ENCODE assay signal across 8 cellular contexts in the genomic region with DNA sequence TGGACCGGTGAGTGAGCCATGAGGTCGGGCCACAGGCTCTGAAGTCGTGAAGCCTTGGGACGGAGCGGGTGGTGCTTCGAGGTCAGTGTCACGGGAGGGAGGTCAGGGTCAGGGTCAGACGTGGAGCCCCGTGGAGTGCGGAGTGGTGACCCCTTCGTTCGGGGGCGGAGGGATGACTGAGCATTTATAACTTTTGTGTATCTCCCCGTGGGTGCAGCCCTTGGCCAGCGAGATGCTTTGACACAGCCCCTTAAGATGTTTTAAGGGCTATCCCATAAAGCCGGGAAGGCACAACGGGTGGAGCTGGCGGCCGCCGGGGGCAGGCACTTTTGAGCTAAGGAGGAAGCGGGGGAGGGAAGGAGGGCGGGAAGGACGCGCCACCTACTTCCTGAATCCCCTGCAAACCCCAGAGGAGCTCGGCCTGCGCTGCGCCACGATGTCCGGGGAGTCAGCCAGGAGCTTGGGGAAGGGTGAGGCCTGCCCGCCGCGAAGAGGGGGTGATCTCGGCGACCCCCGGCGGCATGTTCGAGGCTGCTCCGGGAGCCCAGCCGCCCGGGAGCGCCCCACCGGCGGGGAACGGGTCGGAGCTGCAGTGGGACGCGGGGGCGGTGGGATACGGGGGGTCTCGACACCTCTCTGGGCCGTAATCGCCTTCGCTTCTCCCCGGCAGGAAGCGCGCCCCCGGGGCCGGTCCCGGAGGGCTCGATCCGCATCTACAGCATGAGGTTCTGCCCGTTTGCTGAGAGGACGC. TPM values are rescaled to one million over a fixed set of nuclear protein-coding genes. Genes with fewer than 3 reads are reported as not detected.
A peak's percentile ranks its signal among the peaks of the same experiment; 100 is the strongest.
DNase-seq lines count a peak whose midpoint lies in the region; ATAC-seq and TF ChIP-seq lines count a peak whose summit lies in the region.

A gene (plus strand): TSS at position 400 of the 751 bp plus-strand sequence. CDS start 37 bp downstream, at position 437.

- peaks cover 51% of the 10 kb centered on the region for H3K4me1 Mint-ChIP-seq in CD4-positive, alpha-beta T cell (ENCODE audit: low read depth)
- H3K4me1 Mint-ChIP-seq in activated naive CD8-positive, alpha-beta T cell (ENCODE audit: low read depth) = peaks cover 55% of the 10 kb centered on the region

- H3K27me3 Mint-ChIP-seq in CD4-positive, alpha-beta T cell = no peaks in the 10 kb centered on the region
- no peaks in the 10 kb centered on the region for H3K27me3 Mint-ChIP-seq in activated naive CD8-positive, alpha-beta T cell

- H4K20me1 ChIP-seq in SK-N-SH (ENCODE audit: insufficient read depth) = peaks cover 11% of the 10 kb centered on the region

- TF ChIP-seq EP300 in SK-N-SH (IDR thresholded peaks at IDR 0.05; ENCODE audit: borderline replicate concordance in 1 of 2, low read depth in 1 of 2, low read length in 1 of 2) = no peak

- intact Hi-C loops in CD4-positive, alpha-beta T cell (cut with DNase I, micrococcal nuclease) = no loop called here
- intact Hi-C loops in uterus (cut with DNase I; ENCODE audit: low total_unique reads) = no loop called here

- POLR2A ChIA-PET in CD4-positive, alpha-beta T cell (lab: Charles Lee) = interaction anchor here (0.7 to 7.7 kb wide), 10 partner anchors 9 to 133 kb away, joined by 3 to 102 read pairs (median 8); a partner anchor contains a TSS
- POLR2A ChIA-PET in SK-N-SH (lab: Yijun Ruan, JAX) = interaction anchor here (0.6 to 1.8 kb wide), 4 partner anchors 9 to 367 kb away, joined by 3 to 10 read pairs (median 4); a partner anchor contains a TSS

- no peak for TF ChIP-seq RAD21 in SK-N-SH (IDR thresholded peaks at IDR 0.05; ENCODE audit: low read length)

- TF ChIP-seq CTCF in CD4-positive, alpha-beta T cell (IDR thresholded peaks at IDR 0.05) = no peak
- no peak for TF ChIP-seq CTCF in SK-N-SH (IDR thresholded peaks at IDR 0.05)
- TF ChIP-seq CTCF in neutrophil (IDR thresholded peaks at IDR 0.05) = peak; percentile 16
- TF ChIP-seq CTCF in uterus (IDR thresholded peaks at IDR 0.05) = peak in 3 of 4 experiments; percentile 5 to 29 (median 13)

- H3K4me1 ChIP-seq in SK-N-SH (ENCODE audit: control insufficient read depth in 1 of 2, insufficient read depth in 2 of 2, low read depth in 1 of 2, low read length in 1 of 2) = peaks cover 8 to 20% of the 10 kb centered on the region in 2 experiments
- peaks cover 47 to 63% of the 10 kb centered on the region in 2 experiments for H3K4me1 ChIP-seq in neutrophil (ENCODE audit: control insufficient read depth in 1 of 2, insufficient read depth in 1 of 2, low read depth in 1 of 2, low read length in 1 of 2)
- peaks cover 0 to 5% of the 10 kb centered on the region in 2 donors for H3K4me1 ChIP-seq in uterus

- H3K4me3 Mint-ChIP-seq in CD4-positive, alpha-beta T cell = peak within 1 kb of the TSS; percentile 99
- peak within 1 kb of the TSS; percentile 95 for H3K4me3 Mint-ChIP-seq in activated naive CD8-positive, alpha-beta T cell

- H3K36me3 ChIP-seq in SK-N-SH (replicated peaks in 1 of 2; ENCODE audit: control insufficient read depth in 1 of 2, insufficient read depth in 2 of 2, low read length in 1 of 2) (peaks cover 22 to 30% of the 10 kb centered on the region in 2 experiments), neutrophil (peaks cover 3% of the 10 kb centered on the region), uterus (no peaks in the 10 kb centered on the region)

- TF ChIP-seq POLR2A in uterus (IDR thresholded peaks at IDR 0.05) = peak; percentile 62 to 74

- peak; percentile 50 for ATAC-seq in CD4-positive, alpha-beta T cell (ENCODE audit: poor library complexity)
- peak; percentile 74 for ATAC-seq in GM19397 (IDR thresholded peaks at IDR 0.05; ENCODE audit: unreplicated experiment)
- peak; percentile 85 for ATAC-seq in HG03571 (IDR thresholded peaks at IDR 0.05; ENCODE audit: unreplicated experiment)

- peaks cover 33% of the 10 kb centered on the region for H3F3A ChIP-seq in SK-N-SH (replicated peaks; ENCODE audit: insufficient read depth)

- no peaks in the 10 kb centered on the region for H3K27me3 ChIP-seq in CD4-positive, alpha-beta T cell (ENCODE audit: control insufficient read depth, insufficient read depth, low read length)
- no peaks in the 10 kb centered on the region for H3K27me3 ChIP-seq in SK-N-SH (ENCODE audit: insufficient read depth)
- H3K27me3 ChIP-seq in neutrophil = no peaks in the 10 kb centered on the region
- no peaks in the 10 kb centered on the region for H3K27me3 ChIP-seq in uterus

- H3K36me3 Mint-ChIP-seq in CD4-positive, alpha-beta T cell (ENCODE audit: low read depth) = peaks cover 42% of the 10 kb centered on the region
- peaks cover 8% of the 10 kb centered on the region for H3K36me3 Mint-ChIP-seq in activated naive CD8-positive, alpha-beta T cell

- peak in 9 of 10 experiments; percentile 13 to 61 (median 36) for DNase-seq in CD4-positive, alpha-beta T cell
- peak; percentile 86 for DNase-seq in SK-N-SH
- DNase-seq in glomerular endothelial cell (ENCODE audit: extremely low read depth, low read depth, low spot score) = no peak
- peak; percentile 83 to 86 for DNase-seq in uterus

- no peaks in the 10 kb centered on the region for H3K9me3 Mint-ChIP-seq in CD4-positive, alpha-beta T cell
- H3K9me3 Mint-ChIP-seq in activated naive CD8-positive, alpha-beta T cell (ENCODE audit: low read depth) = no peaks in the 10 kb centered on the region

- H3K27ac ChIP-seq in CD4-positive, alpha-beta T cell (ENCODE audit: low read depth, low read length) = peak within 1 kb of the TSS; percentile 73
- H3K27ac ChIP-seq in SK-N-SH (ENCODE audit: low read depth in 2 of 2, low read length in 1 of 2) (peak within 1 kb of the TSS; percentile 89 to 93), neutrophil (peak within 1 kb of the TSS; percentile 86), uterus (peak within 1 kb of the TSS; percentile 97 to 99)

- peak within 1 kb of the TSS; percentile 95 for H3K9ac ChIP-seq in SK-N-SH

- H3K9me3 ChIP-seq in CD4-positive, alpha-beta T cell (ENCODE audit: control insufficient read depth, low read length) = no peaks in the 10 kb centered on the region
- no peaks in the 10 kb centered on the region for H3K9me3 ChIP-seq in SK-N-SH
- H3K9me3 ChIP-seq in neutrophil = no peaks in the 10 kb centered on the region
- H3K9me3 ChIP-seq in uterus = no peaks in the 10 kb centered on the region

- H3K4me2 ChIP-seq in SK-N-SH = peak within 1 kb of the TSS; percentile 83

- H3K4me3 ChIP-seq in SK-N-SH (ENCODE audit: low read depth in 2 of 2, low read length in 1 of 2) (peak within 1 kb of the TSS; percentile 87 to 90), neutrophil (ENCODE audit: low read depth in 1 of 2, low read length in 1 of 2) (peak within 1 kb of the TSS; percentile 77 to 88), uterus (peak within 1 kb of the TSS; percentile 73 to 100)

- CTCF ChIA-PET in CD4-positive, alpha-beta T cell (lab: Charles Lee) = interaction anchor here (1.2 to 2.5 kb wide), 6 partner anchors 13 to 84 kb away, joined by 3 to 17 read pairs (median 4); a partner anchor contains a TSS
- CTCF ChIA-PET in SK-N-SH (lab: Yijun Ruan, JAX) = interaction anchor here (1.0 to 4.9 kb wide), 9 partner anchors 9 to 152 kb away, joined by 3 to 28 read pairs (median 4); a partner anchor contains a TSS

- H2AFZ ChIP-seq in SK-N-SH (ENCODE audit: low read depth) = peak within 1 kb of the TSS; percentile 96

- WGBS in SK-N-SH (ENCODE audit: low lambda C conversion rate) = 5% methylated on average over 26 of the region's 63 CpGs

- H3K27ac Mint-ChIP-seq in CD4-positive, alpha-beta T cell = peak within 1 kb of the TSS; percentile 87
- peak within 1 kb of the TSS; percentile 98 for H3K27ac Mint-ChIP-seq in activated naive CD8-positive, alpha-beta T cell

- H3K9me2 ChIP-seq in SK-N-SH = no peaks in the 10 kb centered on the region

- peaks cover 57% of the 10 kb centered on the region for H3K79me2 ChIP-seq in SK-N-SH (ENCODE audit: insufficient read depth)

TF ChIP-seq in SK-N-SH, 30 proteins besides CTCF, POLR2A, EP300 and RAD21 (continues in another document):
- TF ChIP-seq POLR2AphosphoS5 (IDR thresholded peaks at IDR 0.05; ENCODE audit: low read depth, low read length) (peak; percentile 82), GATA2 (CRISPR knock-in tag; IDR thresholded peaks at IDR 0.05) (no peak), TCF12 (IDR thresholded peaks at IDR 0.05) (no peak), SIN3A (IDR thresholded peaks at IDR 0.05; ENCODE audit: borderline replicate concordance, low read depth, low read length) (peak; percentile 13; the same call in 1 of the 2 replicates), FOXJ3 (CRISPR knock-in tag; IDR thresholded peaks at IDR 0.05) (no peak), MXI1 (IDR thresholded peaks at IDR 0.05; ENCODE audit: low read depth, low read length) (peak; percentile 33; the same call in 1 of the 2 replicates), FOSL2 (IDR thresholded peaks at IDR 0.05; ENCODE audit: borderline replicate concordance, low read depth) (no peak), TAF1 (IDR thresholded peaks at IDR 0.05; ENCODE audit: borderline replicate concordance, low read depth, low read length) (peak; percentile 84), JUND (IDR thresholded peaks at IDR 0.05) (no peak; the same call in 1 of the 2 replicates), GABPA (IDR thresholded peaks at IDR 0.05; ENCODE audit: low read depth) (peak; percentile 72), EZH2phosphoT487 (IDR thresholded peaks at IDR 0.05; ENCODE audit: borderline replicate concordance, low read depth) (no peak)
- TF ChIP-seq, protein P1, sequence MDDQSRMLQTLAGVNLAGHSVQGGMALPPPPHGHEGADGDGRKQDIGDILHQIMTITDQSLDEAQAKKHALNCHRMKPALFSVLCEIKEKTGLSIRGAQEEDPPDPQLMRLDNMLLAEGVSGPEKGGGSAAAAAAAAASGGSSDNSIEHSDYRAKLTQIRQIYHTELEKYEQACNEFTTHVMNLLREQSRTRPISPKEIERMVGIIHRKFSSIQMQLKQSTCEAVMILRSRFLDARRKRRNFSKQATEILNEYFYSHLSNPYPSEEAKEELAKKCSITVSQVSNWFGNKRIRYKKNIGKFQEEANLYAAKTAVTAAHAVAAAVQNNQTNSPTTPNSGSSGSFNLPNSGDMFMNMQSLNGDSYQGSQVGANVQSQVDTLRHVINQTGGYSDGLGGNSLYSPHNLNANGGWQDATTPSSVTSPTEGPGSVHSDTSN (IDR thresholded peaks at IDR 0.05) = no peak
- TF ChIP-seq, protein P2, sequence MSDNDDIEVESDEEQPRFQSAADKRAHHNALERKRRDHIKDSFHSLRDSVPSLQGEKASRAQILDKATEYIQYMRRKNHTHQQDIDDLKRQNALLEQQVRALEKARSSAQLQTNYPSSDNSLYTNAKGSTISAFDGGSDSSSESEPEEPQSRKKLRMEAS (IDR thresholded peaks at IDR 0.05; ENCODE audit: low read depth) = peak; percentile 69

RNA-seq across cellular contexts. Expression of the gene that starts here (rescaled TPM):
- total RNA-seq in CD4-positive, alpha-beta T cell = 10 to 100 TPM; 23.9 to 26.1 TPM
- 114 and 126 TPM in 2 replicates for polyA plus RNA-seq in SK-N-SH (2012; rRNA removed)
- 145 and 188 TPM in 2 replicates for polyA plus RNA-seq in SK-N-SH (2012; cell fraction: cytosol; rRNA removed)
- 58.2 and 67.8 TPM in 2 replicates for polyA plus RNA-seq in SK-N-SH (2012; cell fraction: nucleus; rRNA removed)
- 250 and 432 TPM in 2 replicates for total RNA-seq in glomerular endothelial cell
- total RNA-seq in uterus = 100 to 1,000 TPM in 2 of 4 donors, 10 to 100 TPM in 2; 54.7 to 131 (median 102) TPM

Comparison
In these comparisons a context has a peak if more than half of its experiments do, and no peak if none do; other contexts are left out.
1. CTCF ChIP-seq: peak in neutrophil (single experiment) and uterus (3 of 4); none in CD4-positive, alpha-beta T cell (single experiment) and SK-N-SH (single experiment).
2. Peak in every context shown above with its lines, with median percentiles within 50 percentile points of each other: ATAC-seq, H3K27ac ChIP-seq and H3K4me3 ChIP-seq.